Comparison of ENCODE assay signal across 21 cellular contexts in the genomic region with DNA sequence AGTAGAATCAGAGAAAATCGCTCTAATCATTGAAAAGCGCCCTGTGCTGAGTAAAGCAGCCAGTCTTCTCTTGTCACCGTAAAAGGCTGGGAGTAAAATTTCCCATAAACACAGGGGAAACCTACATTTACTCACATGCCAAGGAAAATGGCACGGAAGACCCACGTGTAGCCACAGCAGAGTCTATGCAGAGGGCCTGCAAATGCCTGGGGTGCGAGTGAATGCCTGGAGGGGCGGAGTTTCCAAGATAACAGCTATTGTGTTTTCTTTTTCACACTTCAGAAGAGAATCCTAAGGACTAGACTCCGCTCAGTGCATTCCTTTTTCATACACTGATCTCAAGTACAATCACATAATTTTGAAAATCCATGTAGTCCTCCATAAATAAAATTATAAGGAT.
A peak's percentile ranks its signal among the peaks of the same experiment; 100 is the strongest.
DNase-seq lines count a peak whose midpoint lies in the region; ATAC-seq and TF ChIP-seq lines count a peak whose summit lies in the region.
"Had no signal": no experiment of that assay in that cellular context is flagged by ENCODE, and none has a peak within 500 bp of the region (broad histone marks: within the 10 kb centered on the region; RNA-seq: fewer than 3 reads in every experiment).

No MANE protein-coding gene starts in this region.

- H3K4me3 Mint-ChIP-seq in type B pancreatic cell, result peak overlapping the region; percentile 37
- no peak overlapping the region for H3K4me3 Mint-ChIP-seq in activated T-cell treated with anti-CD3 and anti-CD28 coated beads, Interleukin-2, amount 50 U/mL, for 4 hours
- H3K4me3 Mint-ChIP-seq: activated naive CD4-positive, alpha-beta T cell treated with anti-CD3 and anti-CD28 coated beads, Interleukin-2, amount 10 ng/mL, durations not matched to agents 7 days and 5 days; CD4-positive, alpha-beta T cell; HFFc6; natural killer cell had no signal

- peak overlapping the region; percentile 59 for H3K56ac ChIP-seq in mesendoderm (ENCODE audit: low read length)

- no peaks in the 10 kb centered on the region for H3K27me3 Mint-ChIP-seq in type B pancreatic cell
- H3K27me3 Mint-ChIP-seq in activated T-cell treated with anti-CD3 and anti-CD28 coated beads, Interleukin-2, amount 50 U/mL, for 4 hours (ENCODE audit: low read depth), result no peaks in the 10 kb centered on the region
- H3K27me3 Mint-ChIP-seq: activated naive CD4-positive, alpha-beta T cell treated with anti-CD3 and anti-CD28 coated beads, Interleukin-2, amount 10 ng/mL, durations not matched to agents 7 days and 5 days; CD4-positive, alpha-beta T cell had no signal

- H3K4me1 Mint-ChIP-seq in type B pancreatic cell (ENCODE audit: unreplicated experiment), result peaks cover 39% of the 10 kb centered on the region
- H3K4me1 Mint-ChIP-seq in activated T-cell treated with anti-CD3 and anti-CD28 coated beads, Interleukin-2, amount 50 U/mL, for 4 hours (ENCODE audit: low read depth), result peaks cover 32% of the 10 kb centered on the region
- H3K4me1 Mint-ChIP-seq: activated naive CD4-positive, alpha-beta T cell treated with anti-CD3 and anti-CD28 coated beads, Interleukin-2, amount 10 ng/mL, durations not matched to agents 7 days and 5 days had no signal

- no peak for TF ChIP-seq CTCF in type B pancreatic cell (conservative IDR thresholded peaks at IDR 0.05)

- no peak overlapping the region for H4K8ac ChIP-seq in mesendoderm (ENCODE audit: low read depth, low read length)

- peak overlapping the region; percentile 2 for H3K9ac ChIP-seq in mesendoderm (ENCODE audit: low read length)

- DNase-seq in NCI-H69 (lab: John Stamatoyannopoulos, UW), result peak; percentile 25
- peak; percentile 2 to 22 for DNase-seq in erythroblast (lab: John Stamatoyannopoulos, UW)
- DNase-seq in mesendoderm, result peak; percentile 89
- no peak for DNase-seq in type B pancreatic cell (ENCODE audit: extremely low spot score, unreplicated experiment)
- no peak for DNase-seq in OCI-M1 (lab: John Stamatoyannopoulos, UW)
- DNase-seq in activated T-cell treated with anti-CD3 and anti-CD28 coated beads, Interleukin-2, amount 50 U/mL, for 4 hours, result no peak
- no peak for DNase-seq in T-helper 9 cell
- DNase-seq: activated naive CD4-positive, alpha-beta T cell treated with anti-CD3 and anti-CD28 coated beads, Interleukin-2, amount 10 ng/mL, durations not matched to agents 7 days and 5 days; amygdala; CD4-positive, alpha-beta T cell; dorsolateral prefrontal cortex; foreskin melanocyte; HFFc6; left cardiac atrium; natural killer cell; NCI-H1048; NCI-H748 treated with DMSO at 0.1 percent for 48 hours; posterior cingulate gyrus had no signal

- no CpG with 5 or more reads among the region's 8 CpGs for WGBS in mesendoderm (ENCODE audit: extremely low coverage, insufficient coverage, low lambda C conversion rate)

- peaks cover 2% of the 10 kb centered on the region for H3K79me2 ChIP-seq in mesendoderm (ENCODE audit: control insufficient read depth, insufficient read depth, low read length)

- H3K36me3 ChIP-seq in mesendoderm (ENCODE audit: control insufficient read depth, insufficient read depth, low read length), result no peaks in the 10 kb centered on the region
- H3K36me3 ChIP-seq: cardiac muscle cell, suprapubic skin had no signal

- no peaks in the 10 kb centered on the region for H3K27me3 ChIP-seq in mesendoderm (ENCODE audit: insufficient read depth, low read length, poor library complexity)
- H3K27me3 ChIP-seq: cardiac muscle cell, dorsolateral prefrontal cortex, suprapubic skin had no signal

- no peak overlapping the region for H2BK15ac ChIP-seq in mesendoderm (replicated peaks; ENCODE audit: low read depth)

- peak overlapping the region; percentile 37 for H3K4ac ChIP-seq in mesendoderm (ENCODE audit: low read depth, low read length)

- peak overlapping the region; percentile 75 for H2BK120ac ChIP-seq in mesendoderm (ENCODE audit: low read depth, low read length)

- no peak overlapping the region for H3K4me2 ChIP-seq in mesendoderm (ENCODE audit: low read length)

- TF ChIP-seq POLR2A in erythroblast (IDR thresholded peaks at IDR 0.05; ENCODE audit: low read length), result no peak

- peaks cover 7% of the 10 kb centered on the region for H3K36me3 Mint-ChIP-seq in type B pancreatic cell
- H3K36me3 Mint-ChIP-seq in activated T-cell treated with anti-CD3 and anti-CD28 coated beads, Interleukin-2, amount 50 U/mL, for 4 hours (ENCODE audit: insufficient read depth), result peaks cover 21% of the 10 kb centered on the region
- H3K36me3 Mint-ChIP-seq: natural killer cell had no signal

- no peak overlapping the region for H4K5ac ChIP-seq in mesendoderm (ENCODE audit: low read length)

- ATAC-seq in activated T-cell treated with anti-CD3 and anti-CD28 coated beads, Interleukin-2, amount 50 U/mL, for 4 hours, result no peak
- ATAC-seq: natural killer cell, Right ventricle myocardium inferior had no signal

- no peaks in the 10 kb centered on the region for H3K9me3 Mint-ChIP-seq in type B pancreatic cell
- H3K9me3 Mint-ChIP-seq in activated T-cell treated with anti-CD3 and anti-CD28 coated beads, Interleukin-2, amount 50 U/mL, for 4 hours, result no peaks in the 10 kb centered on the region
- H3K9me3 Mint-ChIP-seq: activated naive CD4-positive, alpha-beta T cell treated with anti-CD3 and anti-CD28 coated beads, Interleukin-2, amount 10 ng/mL, durations not matched to agents 7 days and 5 days; CD4-positive, alpha-beta T cell; HFFc6; natural killer cell had no signal

- H2BK5ac ChIP-seq in mesendoderm (ENCODE audit: low read length), result no peak overlapping the region

- no peak overlapping the region for H3K4me3 ChIP-seq in mesendoderm (ENCODE audit: low read length)
- H3K4me3 ChIP-seq: cardiac muscle cell, dorsolateral prefrontal cortex, suprapubic skin had no signal

- no peak overlapping the region for H3K23ac ChIP-seq in mesendoderm (ENCODE audit: low read length)

- H3K27ac ChIP-seq in mesendoderm (ENCODE audit: low read depth, low read length), result peak overlapping the region; percentile 27
- H3K27ac ChIP-seq: cardiac muscle cell, suprapubic skin had no signal

- peak overlapping the region; percentile 80 for H3K18ac ChIP-seq in mesendoderm (ENCODE audit: low read length)

- H3K27ac Mint-ChIP-seq in type B pancreatic cell, result peak overlapping the region; percentile 46
- H3K27ac Mint-ChIP-seq: activated naive CD4-positive, alpha-beta T cell treated with anti-CD3 and anti-CD28 coated beads, Interleukin-2, amount 10 ng/mL, durations not matched to agents 7 days and 5 days; CD4-positive, alpha-beta T cell; HFFc6 had no signal

- no peak overlapping the region for H2AK5ac ChIP-seq in mesendoderm (ENCODE audit: low read length)

- peaks cover 7% of the 10 kb centered on the region for H3K79me1 ChIP-seq in mesendoderm (ENCODE audit: low read length)

- H3K4me1 ChIP-seq in mesendoderm (ENCODE audit: control insufficient read depth, low read depth, low read length), result peaks cover 27% of the 10 kb centered on the region

Comparison
In these comparisons a context has a peak if more than half of its experiments do, and no peak if none do; other contexts are left out.
1. DNase-seq: peak in NCI-H69 (single experiment), erythroblast (2 of 2) and mesendoderm (single experiment); none in type B pancreatic cell (single experiment), OCI-M1 (single experiment), activated T-cell treated with anti-CD3 and anti-CD28 coated beads, Interleukin-2, amount 50 U/mL, for 4 hours (single experiment) and T-helper 9 cell (single experiment).